In the genomic region with DNA sequence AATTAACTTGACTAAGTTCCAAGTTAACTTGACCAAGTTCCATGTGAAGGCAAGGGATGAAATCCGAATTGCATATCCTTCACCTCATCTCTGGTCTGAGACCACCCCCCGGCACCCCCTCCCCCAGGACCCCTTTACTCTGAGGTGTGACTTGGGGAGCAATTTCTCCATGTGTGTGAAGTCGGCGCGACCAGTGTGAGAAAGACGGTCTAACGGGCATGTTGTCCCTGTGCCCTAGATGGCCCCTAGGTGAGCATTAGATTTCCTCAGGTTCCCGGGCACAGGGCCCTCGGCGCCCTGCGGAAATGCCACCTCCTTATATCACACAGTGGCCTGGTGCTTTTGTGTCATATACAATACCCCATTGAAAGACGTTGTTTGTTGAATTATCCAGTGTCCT, we compare ENCODE assay signal across 19 cellular contexts.
DNase-seq lines count a peak whose midpoint lies in the region; ATAC-seq, FAIRE-seq and TF ChIP-seq lines count a peak whose summit lies in the region.
"Had no signal": no experiment of that assay in that cellular context is flagged by ENCODE, and none has a peak within 500 bp of the region (broad histone marks: within the 10 kb centered on the region; RNA-seq: fewer than 3 reads in every experiment).

No MANE protein-coding gene starts in this region.

- no peaks in the 10 kb centered on the region for H3K9me3 ChIP-seq in right lobe of liver
- peaks cover 6% of the 10 kb centered on the region for H3K9me3 ChIP-seq in smooth muscle cell (replicated peaks; ENCODE audit: low read depth)
- H3K9me3 ChIP-seq: colonic mucosa, testis had no signal

- intact Hi-C loops in activated naive CD4-positive, alpha-beta T cell treated with anti-CD3 and anti-CD28 coated beads for 36 hours (cut with micrococcal nuclease) = loop anchor here (1.0 to 10.0 kb wide), 14 partner anchors 101 to 1589 kb away; a partner anchor contains a TSS
- intact Hi-C loops in right lobe of liver (cut with DNase I) = loop anchor here (10.0 kb wide), 2 partner anchors 369 to 739 kb away; no protein-coding TSS in a partner anchor

- H3K36me3 Mint-ChIP-seq in activated naive CD4-positive, alpha-beta T cell treated with anti-CD3 and anti-CD28 coated beads, Interleukin-2, amount 10 ng/mL, durations not matched to agents 7 days and 5 days = no peaks in the 10 kb centered on the region
- peaks cover 1% of the 10 kb centered on the region for H3K36me3 Mint-ChIP-seq in activated naive CD4-positive, alpha-beta T cell treated with anti-CD3 and anti-CD28 coated beads for 36 hours (ENCODE audit: low read depth)

- H3K4me1 ChIP-seq in right lobe of liver (peaks cover 0 to 47% (median 25%) of the 10 kb centered on the region in 4 donors), smooth muscle cell (ENCODE audit: low read depth) (peaks cover 16% of the 10 kb centered on the region), foreskin keratinocyte (no peaks in the 10 kb centered on the region)

- H3K4me3 Mint-ChIP-seq in activated naive CD4-positive, alpha-beta T cell treated with anti-CD3 and anti-CD28 coated beads, Interleukin-2, amount 10 ng/mL, durations not matched to agents 7 days and 5 days = no peak overlapping the region
- no peak overlapping the region for H3K4me3 Mint-ChIP-seq in activated naive CD4-positive, alpha-beta T cell treated with anti-CD3 and anti-CD28 coated beads for 36 hours
- H3K4me3 Mint-ChIP-seq: activated CD8-positive, alpha-beta memory T cell treated with anti-CD3 and anti-CD28 coated beads, Interleukin-2, amount 10 ng/mL, durations not matched to agents 7 days and 5 days; activated T-cell treated with anti-CD3 and anti-CD28 coated beads, Interleukin-2, amount 50 U/mL, for 72 hours; CD4-positive, CD25-positive, alpha-beta regulatory T cell; effector memory CD8-positive, alpha-beta T cell; naive thymus-derived CD8-positive, alpha-beta T cell; T-helper 17 cell had no signal

- H3K9me3 Mint-ChIP-seq in activated naive CD4-positive, alpha-beta T cell treated with anti-CD3 and anti-CD28 coated beads, Interleukin-2, amount 10 ng/mL, durations not matched to agents 7 days and 5 days = peaks cover 4% of the 10 kb centered on the region
- H3K9me3 Mint-ChIP-seq in activated naive CD4-positive, alpha-beta T cell treated with anti-CD3 and anti-CD28 coated beads for 36 hours = peaks cover 5% of the 10 kb centered on the region

- H3K79me2 ChIP-seq in smooth muscle cell (ENCODE audit: low read depth) = peaks cover 44% of the 10 kb centered on the region

- DNase-seq in activated naive CD4-positive, alpha-beta T cell treated with anti-CD3 and anti-CD28 coated beads, Interleukin-2, amount 10 ng/mL, durations not matched to agents 7 days and 5 days = peak; percentile 11
- DNase-seq in activated naive CD4-positive, alpha-beta T cell treated with anti-CD3 and anti-CD28 coated beads for 36 hours = no peak
- DNase-seq in HL-60 (ENCODE audit: low read depth in 1 of 2, low spot score in 1 of 2) (no peak), right lobe of liver (peak in 1 of 3 donors; percentile 45), smooth muscle cell (lab: John Stamatoyannopoulos, UW; ENCODE audit: unreplicated experiment) (no peak), foreskin keratinocyte (no peak), frontal cortex (ENCODE audit: low spot score in 2 of 2) (no peak)

- peaks cover 9% of the 10 kb centered on the region for H3K27me3 Mint-ChIP-seq in activated naive CD4-positive, alpha-beta T cell treated with anti-CD3 and anti-CD28 coated beads, Interleukin-2, amount 10 ng/mL, durations not matched to agents 7 days and 5 days
- H3K27me3 Mint-ChIP-seq in activated naive CD4-positive, alpha-beta T cell treated with anti-CD3 and anti-CD28 coated beads for 36 hours (ENCODE audit: low read depth) = no peaks in the 10 kb centered on the region
- H3K27me3 Mint-ChIP-seq: activated CD8-positive, alpha-beta memory T cell treated with anti-CD3 and anti-CD28 coated beads, Interleukin-2, amount 10 ng/mL, durations not matched to agents 7 days and 5 days; effector memory CD8-positive, alpha-beta T cell; T-helper 17 cell had no signal

- no peak overlapping the region for H2AFZ ChIP-seq in smooth muscle cell (ENCODE audit: low read depth)

- WGBS in right lobe of liver (ENCODE audit: insufficient coverage, low coverage, low lambda C conversion rate, missing lambda C conversion rate) = 53% methylated on average over 4 of the region's 12 CpGs
- WGBS in smooth muscle cell (ENCODE audit: low lambda C conversion rate) = 89% methylated on average over 12 of the region's 12 CpGs

- H3K27me3 ChIP-seq in HL-60 (ENCODE audit: insufficient read depth, poor library complexity, severe bottlenecking) (no peaks in the 10 kb centered on the region), right lobe of liver (no peaks in the 10 kb centered on the region), smooth muscle cell (ENCODE audit: low read depth) (no peaks in the 10 kb centered on the region), foreskin keratinocyte (no peaks in the 10 kb centered on the region)
- H3K27me3 ChIP-seq: colonic mucosa, testis, uterus had no signal

- H3K27ac Mint-ChIP-seq in activated naive CD4-positive, alpha-beta T cell treated with anti-CD3 and anti-CD28 coated beads, Interleukin-2, amount 10 ng/mL, durations not matched to agents 7 days and 5 days = no peak overlapping the region
- no peak overlapping the region for H3K27ac Mint-ChIP-seq in activated naive CD4-positive, alpha-beta T cell treated with anti-CD3 and anti-CD28 coated beads for 36 hours
- H3K27ac Mint-ChIP-seq: activated CD8-positive, alpha-beta memory T cell treated with anti-CD3 and anti-CD28 coated beads, Interleukin-2, amount 10 ng/mL, durations not matched to agents 7 days and 5 days; activated T-cell treated with anti-CD3 and anti-CD28 coated beads, Interleukin-2, amount 50 U/mL, for 72 hours; CD4-positive, CD25-positive, alpha-beta regulatory T cell; effector memory CD8-positive, alpha-beta T cell had no signal

- peak overlapping the region; percentile 42 for H3K9ac ChIP-seq in smooth muscle cell (ENCODE audit: low read depth)

- H3K4me3 ChIP-seq in HL-60 (replicated peaks; ENCODE audit: insufficient read depth, low read length) (no peak overlapping the region), right lobe of liver (no peak overlapping the region), smooth muscle cell (no peak overlapping the region)
- H3K4me3 ChIP-seq: colonic mucosa, skin epidermis, testis, uterus had no signal

- H3F3A ChIP-seq in smooth muscle cell (ENCODE audit: low read depth) = peaks cover 8% of the 10 kb centered on the region

- peak overlapping the region; percentile 86 for H3K27ac ChIP-seq in HL-60 (replicated peaks)
- H3K27ac ChIP-seq in right lobe of liver = peak overlapping the region in 2 of 3 donors; percentile 37 to 47
- H3K27ac ChIP-seq in smooth muscle cell (ENCODE audit: low read depth) = peak overlapping the region; percentile 74
- no peak overlapping the region for H3K27ac ChIP-seq in foreskin keratinocyte
- H3K27ac ChIP-seq: colonic mucosa, testis, uterus had no signal

- no peaks in the 10 kb centered on the region for H3K36me3 ChIP-seq in right lobe of liver
- H3K36me3 ChIP-seq in smooth muscle cell (ENCODE audit: low read depth) = peaks cover 8% of the 10 kb centered on the region
- H3K36me3 ChIP-seq: colonic mucosa, uterus had no signal

- TF ChIP-seq CTCF in HL-60 (IDR thresholded peaks at IDR 0.05; ENCODE audit: insufficient read depth, low read length) = no peak
- TF ChIP-seq CTCF in right lobe of liver (IDR thresholded peaks at IDR 0.05) = no peak
- TF ChIP-seq CTCF in smooth muscle cell (IDR thresholded peaks at IDR 0.05; ENCODE audit: borderline replicate concordance, insufficient read depth, poor library complexity, severe bottlenecking) = no peak
- no peak for TF ChIP-seq CTCF in foreskin keratinocyte (conservative IDR thresholded peaks at IDR 0.05)

- H4K20me1 ChIP-seq in smooth muscle cell (ENCODE audit: low read depth) = peaks cover 10% of the 10 kb centered on the region

- FAIRE-seq in frontal cortex (lab: Jason Lieb, UNC) = no peak
- FAIRE-seq: H54 had no signal

- H3K4me2 ChIP-seq in smooth muscle cell = peak overlapping the region; percentile 34

- ATAC-seq in right lobe of liver (no peak), HG03280 (IDR thresholded peaks at IDR 0.05; ENCODE audit: unreplicated experiment) (no peak), foreskin keratinocyte (no peak)

- no peak for TF ChIP-seq POLR2A in right lobe of liver (IDR thresholded peaks at IDR 0.05)

- CTCF ChIA-PET in activated naive CD4-positive, alpha-beta T cell treated with anti-CD3 and anti-CD28 coated beads, Interleukin-2, amount 10 ng/mL, durations not matched to agents 7 days and 5 days (lab: Charles Lee) = interaction anchor here (0.5 to 1.7 kb wide), 8 partner anchors 14 to 774 kb away, joined by 3 to 4 read pairs (median 4); no protein-coding TSS in a partner anchor
- CTCF ChIA-PET in activated naive CD4-positive, alpha-beta T cell treated with anti-CD3 and anti-CD28 coated beads for 36 hours (lab: Charles Lee) = interaction anchor here (0.8 kb wide), 1 partner anchor 771 kb away, joined by 5 read pairs; no protein-coding TSS in a partner anchor

- H3K4me1 Mint-ChIP-seq in activated naive CD4-positive, alpha-beta T cell treated with anti-CD3 and anti-CD28 coated beads, Interleukin-2, amount 10 ng/mL, durations not matched to agents 7 days and 5 days = peaks cover 5% of the 10 kb centered on the region
- H3K4me1 Mint-ChIP-seq in activated naive CD4-positive, alpha-beta T cell treated with anti-CD3 and anti-CD28 coated beads for 36 hours (ENCODE audit: low read depth) = no peaks in the 10 kb centered on the region
